1 cellular context compared by ENCODE assay signal in the genomic region with DNA sequence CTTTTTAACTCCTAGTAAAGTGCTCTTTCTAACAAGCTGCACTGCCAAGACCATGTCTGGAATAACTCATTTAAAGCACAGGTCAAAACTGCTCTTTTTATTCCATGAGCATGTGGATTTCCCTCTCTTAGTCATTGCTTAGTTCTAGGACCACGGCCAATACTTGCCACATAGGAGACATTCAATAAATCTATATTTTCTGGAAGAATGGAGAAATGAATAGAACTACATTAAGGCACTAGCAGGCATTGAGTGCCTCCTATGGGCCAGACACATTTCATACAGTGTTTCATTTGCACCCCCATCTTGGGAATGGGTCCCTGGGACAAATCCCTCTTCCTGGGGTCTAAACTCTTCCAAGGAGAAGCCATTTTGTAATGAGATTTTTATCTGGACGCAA.
TF ChIP-seq lines count a peak whose summit lies in the region.

No MANE protein-coding gene starts in this region.

TF ChIP-seq in HCT116, 20 proteins besides CTCF, POLR2A, EP300 and RAD21 (continued from another document):
- TF ChIP-seq, protein P1, sequence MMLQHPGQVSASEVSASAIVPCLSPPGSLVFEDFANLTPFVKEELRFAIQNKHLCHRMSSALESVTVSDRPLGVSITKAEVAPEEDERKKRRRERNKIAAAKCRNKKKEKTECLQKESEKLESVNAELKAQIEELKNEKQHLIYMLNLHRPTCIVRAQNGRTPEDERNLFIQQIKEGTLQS (IDR thresholded peaks at IDR 0.05): no peak
- no peak for TF ChIP-seq ZNF274 (IDR thresholded peaks at IDR 0.05; ENCODE audit: low read depth, low read length)
- no peak for TF ChIP-seq SIN3A (IDR thresholded peaks at IDR 0.05; ENCODE audit: low read depth)
- no peak for TF ChIP-seq POLR2AphosphoS5 (IDR thresholded peaks at IDR 0.05; ENCODE audit: low read depth, low read length)
